In the genomic region with DNA sequence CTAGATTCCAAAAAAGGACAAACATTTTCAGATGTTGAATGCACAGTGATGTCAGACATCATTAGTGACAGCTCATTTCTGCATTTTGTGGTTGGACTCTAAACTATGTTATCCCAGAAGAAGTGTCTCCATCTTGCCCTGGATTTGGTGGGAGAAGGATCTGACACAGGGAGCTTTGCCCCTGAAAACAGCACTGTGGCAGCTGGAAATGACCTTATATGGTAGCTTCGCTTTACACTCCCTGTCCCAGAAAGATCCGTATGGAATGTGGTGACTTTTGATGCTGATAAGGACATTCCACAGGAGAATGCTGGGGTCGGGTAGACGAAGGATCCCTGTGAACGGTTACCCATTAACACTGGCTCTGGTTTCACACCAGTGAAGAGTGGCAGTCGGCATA, we compare ENCODE assay signal across 15 cellular contexts.
DNase-seq lines count a peak whose midpoint lies in the region; ATAC-seq, FAIRE-seq and TF ChIP-seq lines count a peak whose summit lies in the region.
"Had no signal": no experiment of that assay in that cellular context is flagged by ENCODE, and none has a peak within 500 bp of the region (broad histone marks: within the 10 kb centered on the region; RNA-seq: fewer than 3 reads in every experiment).

No MANE protein-coding gene starts in this region.

- no peaks in the 10 kb centered on the region for H3K36me3 Mint-ChIP-seq in chondrocyte (ENCODE audit: low read depth)
- H3K36me3 Mint-ChIP-seq: activated naive CD8-positive, alpha-beta T cell treated with anti-CD3 and anti-CD28 coated beads, Interleukin-2, amount 10 ng/mL, durations not matched to agents 7 days and 5 days; CD8-positive, alpha-beta T cell had no signal

- H3K4me3 Mint-ChIP-seq in chondrocyte (ENCODE audit: unreplicated experiment) = no peak overlapping the region
- H3K4me3 Mint-ChIP-seq: activated B cell treated with CpG ODN at 0.5 μM for 24 hours; activated naive CD8-positive, alpha-beta T cell treated with anti-CD3 and anti-CD28 coated beads, Interleukin-2, amount 10 ng/mL, durations not matched to agents 7 days and 5 days; CD8-positive, alpha-beta T cell had no signal

- TF ChIP-seq CTCF in chondrocyte (IDR thresholded peaks at IDR 0.05) (no peak), thoracic aorta (IDR thresholded peaks at IDR 0.05) (no peak), psoas muscle (IDR thresholded peaks at IDR 0.05) (no peak)

- FAIRE-seq in HTR-8/SVneo (lab: Jason Lieb, UNC) = no peak

- H3K4me3 ChIP-seq in thoracic aorta (peak overlapping the region; percentile 7), psoas muscle (no peak overlapping the region)
- H3K4me3 ChIP-seq: dorsolateral prefrontal cortex, left ventricle myocardium inferior had no signal

- WGBS in psoas muscle, 3 donors = 51 to 57% (median 57%) methylated on average over 6 of the region's 6 CpGs

- peak overlapping the region; percentile 86 for H3K27ac Mint-ChIP-seq in chondrocyte (ENCODE audit: unreplicated experiment)
- H3K27ac Mint-ChIP-seq: activated B cell treated with CpG ODN at 0.5 μM for 24 hours; activated naive CD8-positive, alpha-beta T cell treated with anti-CD3 and anti-CD28 coated beads, Interleukin-2, amount 10 ng/mL, durations not matched to agents 7 days and 5 days; CD8-positive, alpha-beta T cell had no signal

- DNase-seq in HTR-8/SVneo (ENCODE audit: insufficient read length, low spot score) (peak; percentile 40), chondrocyte (ENCODE audit: low spot score) (no peak), kidney glomerular epithelial cell (lab: John Stamatoyannopoulos, UW) (peak; percentile 96), thoracic aorta (ENCODE audit: low spot score) (no peak), psoas muscle (no peak)
- DNase-seq: activated B cell treated with CpG ODN at 0.5 μM for 24 hours; activated naive CD8-positive, alpha-beta T cell treated with anti-CD3 and anti-CD28 coated beads, Interleukin-2, amount 10 ng/mL, durations not matched to agents 7 days and 5 days; CD8-positive, alpha-beta T cell; dorsolateral prefrontal cortex; foreskin melanocyte; left ventricle myocardium inferior; nucleus accumbens; stimulated activated CD4-positive, alpha-beta T cell treated with anti-CD3 and anti-CD28 coated beads, Interleukin-12 subunit alpha, Interleukin-12 subunit beta, amount 100 ng/mL, for 4 hours had no signal

- H3K27me3 ChIP-seq in thoracic aorta (replicated peaks; ENCODE audit: insufficient read depth) = no peaks in the 10 kb centered on the region
- H3K27me3 ChIP-seq in psoas muscle (ENCODE audit: insufficient read depth in 3 of 3, low read length in 2 of 3) = peaks cover 0 to 2% (median 2%) of the 10 kb centered on the region in 3 donors
- H3K27me3 ChIP-seq: dorsolateral prefrontal cortex had no signal

- H3K9me3 ChIP-seq in thoracic aorta (no peaks in the 10 kb centered on the region), psoas muscle (no peaks in the 10 kb centered on the region)
- H3K9me3 ChIP-seq: left ventricle myocardium inferior had no signal

- H3K4me1 ChIP-seq in thoracic aorta (ENCODE audit: control insufficient read depth in 1 of 2, low read depth in 2 of 2) (peaks cover 10 to 42% of the 10 kb centered on the region in 2 donors), psoas muscle (no peaks in the 10 kb centered on the region)
- H3K4me1 ChIP-seq: left ventricle myocardium inferior had no signal

- no peaks in the 10 kb centered on the region for H3K9me3 Mint-ChIP-seq in chondrocyte (ENCODE audit: low read depth)
- H3K9me3 Mint-ChIP-seq: activated B cell treated with CpG ODN at 0.5 μM for 24 hours; activated naive CD8-positive, alpha-beta T cell treated with anti-CD3 and anti-CD28 coated beads, Interleukin-2, amount 10 ng/mL, durations not matched to agents 7 days and 5 days; CD8-positive, alpha-beta T cell had no signal

- no peaks in the 10 kb centered on the region for H3K36me3 ChIP-seq in thoracic aorta
- H3K36me3 ChIP-seq in psoas muscle (ENCODE audit: insufficient read depth in 1 of 2, low read depth in 1 of 2) = no peaks in the 10 kb centered on the region
- H3K36me3 ChIP-seq: left ventricle myocardium inferior had no signal

- H3K27me3 Mint-ChIP-seq in chondrocyte (ENCODE audit: low read depth) = no peaks in the 10 kb centered on the region

- H3K27ac ChIP-seq in thoracic aorta (peak overlapping the region; percentile 57 to 63), psoas muscle (no peak overlapping the region)
- H3K27ac ChIP-seq: dorsolateral prefrontal cortex, left ventricle myocardium inferior had no signal

- intact Hi-C loops in psoas muscle (cut with DNase I) = no loop called here

- peaks cover 48% of the 10 kb centered on the region for H3K4me1 Mint-ChIP-seq in chondrocyte (ENCODE audit: low read depth)
- H3K4me1 Mint-ChIP-seq: activated naive CD8-positive, alpha-beta T cell treated with anti-CD3 and anti-CD28 coated beads, Interleukin-2, amount 10 ng/mL, durations not matched to agents 7 days and 5 days had no signal

- no peak for ATAC-seq in thoracic aorta (ENCODE audit: insufficient number of reproducible peaks, low FRiP score, low read depth)
- ATAC-seq in HG03045 (IDR thresholded peaks at IDR 0.05; ENCODE audit: unreplicated experiment) = no peak
- no peak for ATAC-seq in psoas muscle
- ATAC-seq in HG03280 (IDR thresholded peaks at IDR 0.05; ENCODE audit: unreplicated experiment) = no peak
- ATAC-seq: CD8-positive, alpha-beta T cell had no signal

Comparison
In these comparisons a context has a peak if more than half of its experiments do, and no peak if none do; other contexts are left out.
1. DNase-seq: peak in HTR-8/SVneo (single experiment) and kidney glomerular epithelial cell (single experiment); none in chondrocyte (single experiment), thoracic aorta (single experiment) and psoas muscle (0 of 2).